10 cellular contexts compared by ENCODE assay signal in genomic region chr15:20645956-20646355, GRCh38.
DNase-seq lines count a peak whose midpoint lies in the region; ATAC-seq lines count a peak whose summit lies in the region.
"Had no signal": no experiment of that assay in that cellular context is flagged by ENCODE, and none has a peak within 500 bp of the region (broad histone marks: within the 10 kb centered on the region; RNA-seq: fewer than 3 reads in every experiment).

No MANE protein-coding gene starts in this region.

- intact Hi-C loops in Right ventricle myocardium inferior (cut with DNase I) (no loop called here), cardiac septum (cut with DNase I) (no loop called here)

- peak; percentile 26 for ATAC-seq in Right ventricle myocardium inferior

- peak; percentile 78 for DNase-seq in Right ventricle myocardium inferior (ENCODE audit: missing footprints)
- DNase-seq in cardiac septum (ENCODE audit: low spot score) = no peak
- peak; percentile 41 for DNase-seq in HPDE6-E6E7 (ENCODE audit: extremely low spot score)
- DNase-seq in foreskin melanocyte = peak; percentile 95
- DNase-seq in ureter (ENCODE audit: low spot score) = peak; percentile 57
- no peak for DNase-seq in NCI-H748 treated with DMSO at 0.1 percent for 48 hours (lab: John Stamatoyannopoulos, UW)
- DNase-seq in NOMO-1 treated with dmso at 0.1 percent for 144 hours (lab: John Stamatoyannopoulos, UW; ENCODE audit: unreplicated experiment) = no peak
- no peak for DNase-seq in A172 (ENCODE audit: low spot score)
- DNase-seq: NCI-H774, occipital lobe had no signal

Comparison
In these comparisons a context has a peak if more than half of its experiments do, and no peak if none do; other contexts are left out.
1. DNase-seq: peak in Right ventricle myocardium inferior (single experiment), HPDE6-E6E7 (single experiment), foreskin melanocyte (single experiment) and ureter (single experiment); none in cardiac septum (single experiment), NCI-H748 treated with DMSO at 0.1 percent for 48 hours (single experiment), NOMO-1 treated with dmso at 0.1 percent for 144 hours (single experiment) and A172 (single experiment).